10 cellular contexts compared by ENCODE assay signal in the genomic region with DNA sequence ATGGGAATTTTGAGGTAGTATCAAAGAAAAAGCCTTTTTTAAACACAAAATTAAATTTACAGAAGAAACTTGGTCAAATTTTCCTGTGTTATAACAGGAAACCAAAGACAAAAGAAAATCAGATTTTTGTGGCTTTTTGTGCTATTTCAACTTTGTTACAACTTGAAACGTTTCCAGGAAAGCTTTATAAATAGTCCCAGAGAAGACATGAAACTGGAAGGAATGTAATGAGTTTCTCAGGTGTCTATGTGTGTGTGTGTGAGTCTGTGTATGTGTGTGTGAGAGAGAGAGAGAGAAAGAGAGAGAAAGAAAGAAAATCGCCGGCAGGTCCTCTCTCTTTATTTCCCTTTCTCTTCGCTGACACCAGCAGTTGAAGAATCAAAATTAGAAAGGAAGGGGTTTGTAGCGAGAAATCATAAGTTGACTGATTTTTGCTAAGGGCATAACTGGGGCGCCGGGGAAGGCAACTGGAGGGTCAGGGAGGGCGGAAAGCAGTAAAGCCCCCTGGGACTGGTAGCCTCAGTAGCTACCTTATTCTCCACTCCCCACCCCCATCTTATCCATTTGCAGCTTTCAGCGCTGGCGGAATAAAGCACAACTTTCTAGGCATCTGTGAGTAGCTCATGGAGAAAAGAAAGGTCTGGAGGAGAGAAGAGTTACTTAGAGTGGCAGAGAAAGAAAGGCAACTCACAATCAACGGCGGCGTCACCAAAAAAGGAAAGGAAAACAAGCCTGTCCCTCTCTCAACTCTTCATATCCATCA. TPM values are rescaled to one million over a fixed set of nuclear protein-coding genes. Genes with fewer than 3 reads are reported as not detected.
DNase-seq lines count a peak whose midpoint lies in the region; ATAC-seq and TF ChIP-seq lines count a peak whose summit lies in the region.
"Had no signal": no experiment of that assay in that cellular context is flagged by ENCODE, and none has a peak within 500 bp of the region (broad histone marks: within the 10 kb centered on the region; RNA-seq: fewer than 3 reads in every experiment).

No MANE protein-coding gene starts in this region.

- TF ChIP-seq CTCF in heart left ventricle (IDR thresholded peaks at IDR 0.05) = no peak

- no peaks in the 10 kb centered on the region for H3K9me3 ChIP-seq in heart left ventricle
- H3K9me3 ChIP-seq in mucosa of stomach (ENCODE audit: control insufficient read depth, low read length) = no peaks in the 10 kb centered on the region

- ATAC-seq in heart left ventricle (no peak), left cardiac atrium (no peak)

- intact Hi-C loops in heart left ventricle (cut with DNase I) (loop anchor here in 1 of 10 donors (10.0 kb wide), 1 partner anchor 71 kb away; no protein-coding TSS in a partner anchor), left cardiac atrium (cut with DNase I) (no loop called here)

- H3K27me3 ChIP-seq in heart left ventricle = peaks cover 0 to 11% (median 0%) of the 10 kb centered on the region in 9 donors
- H3K27me3 ChIP-seq in mucosa of stomach (ENCODE audit: control insufficient read depth, insufficient read depth, low read length) = peaks cover 5% of the 10 kb centered on the region

- H3K9ac ChIP-seq in mucosa of stomach (ENCODE audit: low read length) = peak overlapping the region; percentile 61

- H3K27ac ChIP-seq in heart left ventricle (peak overlapping the region; percentile 57 to 89 (median 82)), urinary bladder (ENCODE audit: low read depth) (peak overlapping the region; percentile 50)

- no peak for DNase-seq in heart left ventricle
- DNase-seq in left cardiac atrium = no peak
- DNase-seq in ecto neural progenitor cell (ENCODE audit: low spot score) = peak; percentile 45
- no peak for DNase-seq in NCI-H2029 (lab: John Stamatoyannopoulos, UW)
- no peak for DNase-seq in DMS 273 (lab: John Stamatoyannopoulos, UW; ENCODE audit: unreplicated experiment)
- DNase-seq in 8988T = no peak
- DNase-seq: effector memory CD4-positive, alpha-beta T cell had no signal

- H3K4me1 ChIP-seq in heart left ventricle = peaks cover 0 to 22% (median 0%) of the 10 kb centered on the region in 12 donors
- no peaks in the 10 kb centered on the region for H3K4me1 ChIP-seq in mucosa of stomach (ENCODE audit: control insufficient read depth, insufficient read depth, low read length)
- H3K4me1 ChIP-seq in urinary bladder (ENCODE audit: insufficient read depth) = no peaks in the 10 kb centered on the region

- 0 to 22% (median 11%) methylated on average over 13 of the region's 13 CpGs for WGBS in heart left ventricle, 4 donors
- 5% methylated on average over 13 of the region's 13 CpGs for WGBS in urinary bladder

- TF ChIP-seq POLR2A in heart left ventricle (IDR thresholded peaks at IDR 0.05) = no peak

- no peaks in the 10 kb centered on the region for H3K36me3 ChIP-seq in heart left ventricle
- H3K36me3 ChIP-seq in mucosa of stomach (ENCODE audit: control insufficient read depth, insufficient read depth, low read length) = no peaks in the 10 kb centered on the region
- no peaks in the 10 kb centered on the region for H3K36me3 ChIP-seq in urinary bladder (ENCODE audit: insufficient read depth)

- H3K4me3 ChIP-seq in heart left ventricle (peak overlapping the region; percentile 26 to 94 (median 68)), mucosa of stomach (ENCODE audit: low read length) (no peak overlapping the region), urinary bladder (ENCODE audit: low read depth, low read length) (peak overlapping the region; percentile 76)
- H3K4me3 ChIP-seq: K562 had no signal

RNA-seq across cellular contexts. Expression of gene TMEM47, which starts 1.4 kb away (rescaled TPM):
- total RNA-seq in heart left ventricle (10 to 100 TPM; 28.8 to 47.5 (median 36.2) TPM), left cardiac atrium (10 to 100 TPM; 28.3 to 33.3 TPM), urinary bladder (54.1 TPM)
- polyA plus RNA-seq in heart left ventricle (10 to 100 TPM; 14.0 to 25.9 TPM), urinary bladder (47.7 TPM)
